In the genomic region with DNA sequence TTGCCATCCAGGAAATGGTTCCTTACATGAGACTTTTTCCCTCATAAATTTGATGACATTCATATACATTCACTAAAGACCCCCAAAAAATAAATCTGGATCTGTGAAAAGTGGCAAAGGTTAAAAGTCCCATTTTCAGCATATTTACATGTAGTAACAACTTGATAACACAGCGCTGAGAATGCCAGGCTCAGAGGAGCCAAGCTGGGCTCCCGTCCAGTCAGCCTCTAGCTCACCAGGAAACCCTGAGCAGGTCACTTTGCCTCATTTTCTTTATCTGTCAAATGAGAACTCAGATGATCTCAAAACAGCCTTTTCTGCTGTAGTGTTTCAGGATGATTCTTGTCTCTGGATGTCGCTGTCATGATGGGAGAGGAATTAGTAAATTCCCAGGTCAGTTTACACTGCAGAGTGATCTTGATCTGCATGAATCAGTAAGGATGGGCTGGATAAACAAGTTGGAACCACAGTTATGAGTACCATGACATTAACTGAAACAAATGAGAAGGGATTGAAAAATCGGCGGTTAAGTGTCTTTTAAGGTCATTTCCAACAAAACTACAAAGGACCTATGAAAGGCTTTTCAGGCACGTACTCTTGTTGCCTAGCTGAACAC, we compare ENCODE assay signal across 15 cellular contexts.
DNase-seq lines count a peak whose midpoint lies in the region; ATAC-seq and TF ChIP-seq lines count a peak whose summit lies in the region.
"Had no signal": no experiment of that assay in that cellular context is flagged by ENCODE, and none has a peak within 500 bp of the region (broad histone marks: within the 10 kb centered on the region; RNA-seq: fewer than 3 reads in every experiment).

No MANE protein-coding gene starts in this region.

- H3K27ac ChIP-seq in epithelial cell of prostate, result peak overlapping the region; percentile 16
- H3K27ac ChIP-seq: esophagus muscularis mucosa had no signal

- no peaks in the 10 kb centered on the region for H3K36me3 ChIP-seq in BJ (ENCODE audit: control insufficient read depth, insufficient read depth, low read length)
- no peaks in the 10 kb centered on the region for H3K36me3 ChIP-seq in Loucy (ENCODE audit: insufficient read depth, low read length)
- H3K36me3 ChIP-seq in mucosa of descending colon (ENCODE audit: low read depth), result no peaks in the 10 kb centered on the region
- H3K36me3 ChIP-seq: esophagus muscularis mucosa had no signal

- no peaks in the 10 kb centered on the region for H4K20me1 ChIP-seq in Loucy (ENCODE audit: insufficient read depth, low read length, poor library complexity, severe bottlenecking)

- ATAC-seq in mucosa of descending colon, result peak; percentile 33
- ATAC-seq in GM19023 (IDR thresholded peaks at IDR 0.05; ENCODE audit: unreplicated experiment), result no peak
- ATAC-seq: activated CD4-positive, CD25-positive, alpha-beta regulatory T cell treated with anti-CD3 and anti-CD28 coated beads, Interleukin-2, amount 50 U/mL, for 24 hours had no signal

- H3K4me2 ChIP-seq in Loucy (ENCODE audit: low read depth, low read length, poor library complexity, severe bottlenecking), result no peak overlapping the region

- H3K79me2 ChIP-seq in Loucy (ENCODE audit: insufficient read depth, low read length), result no peaks in the 10 kb centered on the region

- CTCF ChIA-PET in BJ (lab: Yijun Ruan, JAX), result interaction anchor here (0.6 to 1.4 kb wide), 2 partner anchors 43 to 232 kb away, joined by 4 to 5 read pairs; no protein-coding TSS in a partner anchor

- no peak for TF ChIP-seq CTCF in BJ (IDR thresholded peaks at IDR 0.05; ENCODE audit: insufficient read depth, low read depth, low read length)
- no peak for TF ChIP-seq CTCF in Loucy (conservative IDR thresholded peaks at IDR 0.05; ENCODE audit: low read length)
- no peak for TF ChIP-seq CTCF in mucosa of descending colon (IDR thresholded peaks at IDR 0.05)

- H3K4me3 ChIP-seq in BJ (ENCODE audit: low read depth, low read length), result no peak overlapping the region
- H3K4me3 ChIP-seq in Loucy (ENCODE audit: low read length, poor library complexity, severe bottlenecking), result no peak overlapping the region
- no peak overlapping the region for H3K4me3 ChIP-seq in mucosa of descending colon
- H3K4me3 ChIP-seq: esophagus muscularis mucosa, GM12878 had no signal

- H3K9me3 ChIP-seq in Loucy (ENCODE audit: insufficient read depth, low read depth, low read length), result no peaks in the 10 kb centered on the region
- no peaks in the 10 kb centered on the region for H3K9me3 ChIP-seq in mucosa of descending colon
- H3K9me3 ChIP-seq: esophagus muscularis mucosa had no signal

- peak; percentile 48 for DNase-seq in BJ (ENCODE audit: low read depth)
- peak; percentile 12 for DNase-seq in epithelial cell of prostate (ENCODE audit: low read depth, low spot score)
- no peak for DNase-seq in mucosa of descending colon
- no peak for DNase-seq in activated T-cell treated with anti-CD3 and anti-CD28 coated beads, Interleukin-2, amount 50 U/mL, for 48 hours
- no peak for DNase-seq in GM19238 (ENCODE audit: insufficient read length, low spot score)
- no peak for DNase-seq in NCI-H2107 treated with DMSO at 0.1 percent for 48 hours (lab: John Stamatoyannopoulos, UW; ENCODE audit: unreplicated experiment)
- DNase-seq: activated T-cell treated with anti-CD3 and anti-CD28 coated beads, Interleukin-2, amount 50 U/mL, for 1 hour; DMS79 treated with DMSO at 0.1 percent for 48 hours; NCI-H1436; NCI-H510A had no signal

- H3K4me1 ChIP-seq in Loucy (ENCODE audit: insufficient read depth, low read length, poor library complexity, severe bottlenecking), result peaks cover 15% of the 10 kb centered on the region
- H3K4me1 ChIP-seq in mucosa of descending colon (ENCODE audit: low read depth), result peaks cover 23% of the 10 kb centered on the region

- no peak overlapping the region for H3K9ac ChIP-seq in Loucy (ENCODE audit: low read depth, low read length, poor library complexity, severe bottlenecking)

- H3K9me2 ChIP-seq in Loucy (replicated peaks; ENCODE audit: low read depth, low read length), result no peaks in the 10 kb centered on the region

- H3K27me3 ChIP-seq in BJ (ENCODE audit: control insufficient read depth, insufficient read depth, low read length), result no peaks in the 10 kb centered on the region
- no peaks in the 10 kb centered on the region for H3K27me3 ChIP-seq in Loucy (ENCODE audit: insufficient read depth, low read length, poor library complexity, severe bottlenecking)
- H3K27me3 ChIP-seq: esophagus muscularis mucosa had no signal

- H2AFZ ChIP-seq in Loucy (ENCODE audit: low read length), result 0 out of 2 replicates have a peak overlapping the region, but pooled peaks have one; percentile 13

- intact Hi-C loops in mucosa of descending colon (cut with DNase I, micrococcal nuclease), result no loop called here

- POLR2A ChIA-PET in BJ (lab: Charles Lee), result no interaction called here

- H3F3A ChIP-seq in Loucy (ENCODE audit: low read depth), result no peaks in the 10 kb centered on the region

Comparison
In these comparisons a context has a peak if more than half of its experiments do, and no peak if none do; other contexts are left out.
1. DNase-seq: peak in BJ (single experiment) and epithelial cell of prostate (single experiment); none in mucosa of descending colon (0 of 3), activated T-cell treated with anti-CD3 and anti-CD28 coated beads, Interleukin-2, amount 50 U/mL, for 48 hours (0 of 2), GM19238 (single experiment) and NCI-H2107 treated with DMSO at 0.1 percent for 48 hours (single experiment).